ENCODE assay signal across 23 cellular contexts in the genomic region with DNA sequence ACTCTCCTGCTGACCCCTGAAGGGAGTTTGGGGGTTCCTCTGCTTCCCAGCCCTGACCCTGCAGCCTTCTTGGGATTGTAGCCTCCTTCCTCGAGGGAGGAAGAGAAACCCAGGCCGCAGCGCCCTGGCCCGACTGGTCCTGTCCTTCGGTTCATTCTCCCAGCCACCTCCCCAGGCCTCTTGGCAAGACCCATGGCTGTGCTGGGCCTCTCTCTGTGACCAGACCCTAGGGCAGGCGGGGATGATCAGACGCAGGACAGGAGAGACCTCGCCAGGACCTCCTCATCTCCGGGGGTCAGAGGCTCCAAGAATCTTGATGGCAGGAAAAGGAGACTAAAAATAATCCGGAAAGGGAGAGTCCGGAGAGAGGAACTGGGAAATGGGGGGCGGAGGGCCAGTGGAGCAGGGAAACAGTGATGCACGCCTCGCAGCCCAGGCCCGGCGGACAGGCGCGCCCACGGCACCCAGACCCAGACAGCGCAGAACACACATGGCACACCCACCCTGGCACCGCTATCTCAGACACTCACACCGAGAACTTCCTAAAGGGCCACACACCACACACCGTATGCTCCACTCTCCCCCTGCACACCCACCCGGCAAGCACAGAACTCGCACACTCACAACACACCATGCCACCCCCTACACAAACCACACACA. TPM values are rescaled to one million over a fixed set of nuclear protein-coding genes. Genes with fewer than 3 reads are reported as not detected.
DNase-seq lines count a peak whose midpoint lies in the region; ATAC-seq and TF ChIP-seq lines count a peak whose summit lies in the region.
"Had no signal": no experiment of that assay in that cellular context is flagged by ENCODE, and none has a peak within 500 bp of the region (broad histone marks: within the 10 kb centered on the region; RNA-seq: fewer than 3 reads in every experiment).

No MANE protein-coding gene starts in this region.

- H3K56ac ChIP-seq in mesendoderm (ENCODE audit: low read length), result peak overlapping the region; percentile 34

- no peaks in the 10 kb centered on the region for H3K36me3 Mint-ChIP-seq in chondrocyte (ENCODE audit: low read depth)
- no peaks in the 10 kb centered on the region for H3K36me3 Mint-ChIP-seq in activated T-cell treated with anti-CD3 and anti-CD28 coated beads, Interleukin-2, amount 50 U/mL, for 4 hours (ENCODE audit: insufficient read depth)

- peaks cover 37% of the 10 kb centered on the region for H3K27me3 Mint-ChIP-seq in chondrocyte (ENCODE audit: low read depth)
- H3K27me3 Mint-ChIP-seq in activated T-cell treated with anti-CD3 and anti-CD28 coated beads, Interleukin-2, amount 50 U/mL, for 4 hours (ENCODE audit: low read depth), result peaks cover 21% of the 10 kb centered on the region

- H3K79me1 ChIP-seq in mesendoderm (ENCODE audit: low read length), result no peaks in the 10 kb centered on the region

- DNase-seq in chondrocyte (ENCODE audit: low spot score) (peak; percentile 80), Right ventricle myocardium superior (peak; percentile 57), mesendoderm (no peak), tibial artery (no peak), NCI-H524 treated with DMSO at 0.1 percent for 48 hours (lab: John Stamatoyannopoulos, UW) (no peak)
- no peak for DNase-seq in activated T-cell treated with anti-CD3 and anti-CD28 coated beads, Interleukin-2, amount 50 U/mL, for 4 hours
- DNase-seq: activated CD4-positive, CD25-positive, alpha-beta regulatory T cell; activated CD8-positive, alpha-beta T cell treated with anti-CD3 and anti-CD28 coated beads for 36 hours; activated naive CD4-positive, alpha-beta T cell treated with anti-CD3 and anti-CD28 coated beads, Interleukin-2, amount 50 U/mL, for 16 hours; activated T-cell treated with anti-CD3 and anti-CD28 coated beads, Interleukin-2, amount 50 U/mL, for 1 hour; DMS79 treated with DMSO at 0.1 percent for 48 hours; MV-4-11; NCI-H2029; NCI-H446 treated with DMSO at 0.1 percent for 48 hours; occipital lobe; small intestine; stimulated activated CD4-positive, alpha-beta T cell treated with anti-CD3 and anti-CD28 coated beads, Interleukin-4, amount 100 ng/mL, for 1 hour; T-helper 9 cell had no signal

- no peak overlapping the region for H4K5ac ChIP-seq in mesendoderm (ENCODE audit: low read length)

- no peaks in the 10 kb centered on the region for H3K9me3 Mint-ChIP-seq in chondrocyte (ENCODE audit: low read depth)
- H3K9me3 Mint-ChIP-seq in activated T-cell treated with anti-CD3 and anti-CD28 coated beads, Interleukin-2, amount 50 U/mL, for 4 hours, result no peaks in the 10 kb centered on the region
- H3K9me3 Mint-ChIP-seq: activated CD8-positive, alpha-beta T cell treated with anti-CD3 and anti-CD28 coated beads for 36 hours had no signal

- H2BK120ac ChIP-seq in mesendoderm (ENCODE audit: low read depth, low read length), result no peak overlapping the region

- H3K4me1 ChIP-seq in mesendoderm (ENCODE audit: control insufficient read depth, low read depth, low read length), result peaks cover 10% of the 10 kb centered on the region
- peaks cover 0 to 16% (median 9%) of the 10 kb centered on the region in 4 donors for H3K4me1 ChIP-seq in tibial artery

- peaks cover 3% of the 10 kb centered on the region for H3K27me3 ChIP-seq in mesendoderm (ENCODE audit: insufficient read depth, low read length, poor library complexity)
- H3K27me3 ChIP-seq in tibial artery, result peaks cover 0 to 56% of the 10 kb centered on the region in 2 donors

- H3K4me3 Mint-ChIP-seq in chondrocyte (ENCODE audit: unreplicated experiment), result no peak overlapping the region
- no peak overlapping the region for H3K4me3 Mint-ChIP-seq in activated T-cell treated with anti-CD3 and anti-CD28 coated beads, Interleukin-2, amount 50 U/mL, for 4 hours
- H3K4me3 Mint-ChIP-seq: activated CD8-positive, alpha-beta T cell treated with anti-CD3 and anti-CD28 coated beads for 36 hours had no signal

- no peak overlapping the region for H2BK15ac ChIP-seq in mesendoderm (replicated peaks; ENCODE audit: low read depth)

- ATAC-seq in Right ventricle myocardium superior (ENCODE audit: poor library complexity) (peak; percentile 23), GM21825 (IDR thresholded peaks at IDR 0.05; ENCODE audit: unreplicated experiment) (no peak)
- ATAC-seq in activated T-cell treated with anti-CD3 and anti-CD28 coated beads, Interleukin-2, amount 50 U/mL, for 4 hours, result no peak
- ATAC-seq: activated CD8-positive, alpha-beta T cell treated with anti-CD3 and anti-CD28 coated beads for 36 hours; SK-N-SH treated with all-trans-retinoic acid at 6 μM for 48 hours had no signal

- no peaks in the 10 kb centered on the region for H3K9me3 ChIP-seq in tibial artery

- intact Hi-C loops in Right ventricle myocardium superior (cut with DNase I) (no loop called here), tibial artery (cut with DNase I; ENCODE audit: low total_unique reads) (loop anchor here (5.0 kb wide), 1 partner anchor 49 kb away; no protein-coding TSS in a partner anchor)

- no peak overlapping the region for H3K18ac ChIP-seq in mesendoderm (ENCODE audit: low read length)

- no peaks in the 10 kb centered on the region for H3K79me2 ChIP-seq in mesendoderm (ENCODE audit: control insufficient read depth, insufficient read depth, low read length)

- H3K36me3 ChIP-seq in mesendoderm (ENCODE audit: control insufficient read depth, insufficient read depth, low read length) (no peaks in the 10 kb centered on the region), tibial artery (no peaks in the 10 kb centered on the region)

- no peak overlapping the region for H2BK5ac ChIP-seq in mesendoderm (ENCODE audit: low read length)

- H3K9ac ChIP-seq in mesendoderm (ENCODE audit: low read length), result no peak overlapping the region

- no peak overlapping the region for H3K27ac Mint-ChIP-seq in chondrocyte (ENCODE audit: unreplicated experiment)
- H3K27ac Mint-ChIP-seq: activated CD8-positive, alpha-beta T cell treated with anti-CD3 and anti-CD28 coated beads for 36 hours had no signal

- H3K23ac ChIP-seq in mesendoderm (ENCODE audit: low read length), result no peak overlapping the region

- H3K4me3 ChIP-seq in mesendoderm (ENCODE audit: low read length) (no peak overlapping the region), tibial artery (peak overlapping the region; percentile 5 to 16)
- H3K4me3 ChIP-seq: K562 had no signal

- no peak for TF ChIP-seq CTCF in chondrocyte (IDR thresholded peaks at IDR 0.05)
- TF ChIP-seq CTCF in tibial artery (IDR thresholded peaks at IDR 0.05), result no peak

- peaks cover 7% of the 10 kb centered on the region for H3K4me1 Mint-ChIP-seq in chondrocyte (ENCODE audit: low read depth)
- H3K4me1 Mint-ChIP-seq in activated T-cell treated with anti-CD3 and anti-CD28 coated beads, Interleukin-2, amount 50 U/mL, for 4 hours (ENCODE audit: low read depth), result no peaks in the 10 kb centered on the region

- no CpG with 5 or more reads among the region's 25 CpGs for WGBS in mesendoderm (ENCODE audit: extremely low coverage, insufficient coverage, low lambda C conversion rate)

- H2AK5ac ChIP-seq in mesendoderm (ENCODE audit: low read length), result peak overlapping the region; percentile 65

- no peak overlapping the region for H3K4ac ChIP-seq in mesendoderm (ENCODE audit: low read depth, low read length)

- no peak overlapping the region for H4K8ac ChIP-seq in mesendoderm (ENCODE audit: low read depth, low read length)

- no peak overlapping the region for H3K4me2 ChIP-seq in mesendoderm (ENCODE audit: low read length)

- H3K27ac ChIP-seq in mesendoderm (ENCODE audit: low read depth, low read length) (no peak overlapping the region), tibial artery (no peak overlapping the region)

RNA-seq across cellular contexts. Expression of a gene that starts 1.2 kb away (rescaled TPM):
- total RNA-seq in chondrocyte (not detected in 3 replicates), Right ventricle myocardium superior (17.2 TPM)
- 1.6 TPM for polyA plus RNA-seq in mesendoderm (2013, experiment 1 of 2)
- 1.3 TPM for polyA plus RNA-seq in mesendoderm (2013, experiment 2 of 2)
- total RNA-seq in activated T-cell treated with anti-CD3 and anti-CD28 coated beads, Interleukin-2, amount 50 U/mL, for 4 hours, result not detected
- total RNA-seq: activated CD8-positive, alpha-beta T cell treated with anti-CD3 and anti-CD28 coated beads for 36 hours; K562 had no signal
- polyA plus RNA-seq: K562 had no signal

RNA-seq across cellular contexts. Expression of a gene that starts 16.1 kb away (rescaled TPM):
- total RNA-seq in chondrocyte, result 4.2 to 8.4 TPM (median 5.5 TPM) in 3 replicates
- 1.00 TPM for total RNA-seq in Right ventricle myocardium superior
- 1.6 TPM for polyA plus RNA-seq in mesendoderm (2013, experiment 1 of 2)
- 2.0 TPM for polyA plus RNA-seq in mesendoderm (2013, experiment 2 of 2)
- 1 to 10 TPM; 1.7 to 1.9 (median 1.7) TPM for total RNA-seq in activated T-cell treated with anti-CD3 and anti-CD28 coated beads, Interleukin-2, amount 50 U/mL, for 4 hours

RNA-seq across cellular contexts. Expression of a gene that starts 22.8 kb away (rescaled TPM):
- total RNA-seq in chondrocyte (19.8 to 24.5 TPM (median 21.2 TPM) in 3 replicates), Right ventricle myocardium superior (23.2 TPM)
- 47.3 TPM for polyA plus RNA-seq in mesendoderm (2013, experiment 1 of 2)
- 46.1 TPM for polyA plus RNA-seq in mesendoderm (2013, experiment 2 of 2)
- 10 to 100 TPM; 66.3 to 69.8 (median 67.6) TPM for total RNA-seq in activated T-cell treated with anti-CD3 and anti-CD28 coated beads, Interleukin-2, amount 50 U/mL, for 4 hours

RNA-seq across cellular contexts. Expression of a gene that starts 28.4 kb away (rescaled TPM):
- total RNA-seq in chondrocyte (not detected in 3 replicates), Right ventricle myocardium superior (not detected)
- not detected for polyA plus RNA-seq in mesendoderm (2013, experiment 1 of 2)
- polyA plus RNA-seq in mesendoderm (2013, experiment 2 of 2), result not detected
- not detected for total RNA-seq in activated T-cell treated with anti-CD3 and anti-CD28 coated beads, Interleukin-2, amount 50 U/mL, for 4 hours
- total RNA-seq: activated CD8-positive, alpha-beta T cell treated with anti-CD3 and anti-CD28 coated beads for 36 hours; astrocyte; frontal cortex; K562; occipital lobe had no signal
- polyA plus RNA-seq: K562, small intestine had no signal

Comparison
In these comparisons a context has a peak if more than half of its experiments do, and no peak if none do; other contexts are left out.
1. DNase-seq: peak in chondrocyte (single experiment) and Right ventricle myocardium superior (single experiment); none in mesendoderm (single experiment), tibial artery (0 of 2), activated T-cell treated with anti-CD3 and anti-CD28 coated beads, Interleukin-2, amount 50 U/mL, for 4 hours (single experiment) and NCI-H524 treated with DMSO at 0.1 percent for 48 hours (single experiment).
2. RNA of a gene that starts 1.2 kb away (total RNA-seq): 17.2 TPM in Right ventricle myocardium superior (single experiment); not detected in chondrocyte and not detected in activated T-cell treated with anti-CD3 and anti-CD28 coated beads, Interleukin-2, amount 50 U/mL, for 4 hours; every median in the first group is over 10 times any median in the second.